In genomic region chr6:138485005-138485545, GRCh38 we compare ENCODE assay signal across 9 cellular contexts. TPM values are rescaled to one million over a fixed set of nuclear protein-coding genes. Genes with fewer than 3 reads are reported as not detected.
DNase-seq lines count a peak whose midpoint lies in the region; ATAC-seq, FAIRE-seq and TF ChIP-seq lines count a peak whose summit lies in the region.
"Had no signal": no experiment of that assay in that cellular context is flagged by ENCODE, and none has a peak within 500 bp of the region (broad histone marks: within the 10 kb centered on the region; RNA-seq: fewer than 3 reads in every experiment).

No MANE protein-coding gene starts in this region.

- no peak for TF ChIP-seq EP300 in K562 (IDR thresholded peaks at IDR 0.05; ENCODE audit: low read length)

- no peak for FAIRE-seq in K562 (lab: Jason Lieb, UNC)

- no peaks in the 10 kb centered on the region for H3K4me1 ChIP-seq in K562 (replicated peaks in 1 of 2; ENCODE audit: control insufficient read depth in 2 of 2, insufficient read depth in 2 of 2, low read length in 2 of 2)
- H3K4me1 ChIP-seq in iPS-18a (ENCODE audit: control insufficient read depth, low read depth, low read length): peaks cover 37% of the 10 kb centered on the region
- H3K4me1 ChIP-seq in smooth muscle cell (ENCODE audit: low read depth): peaks cover 27% of the 10 kb centered on the region

- no peak for TF ChIP-seq RAD21 in K562 (CRISPR knock-in tag; conservative IDR thresholded peaks at IDR 0.05 in 1 of 2, IDR thresholded peaks at IDR 0.05 in 1 of 2)

- no peaks in the 10 kb centered on the region for H3K36me3 ChIP-seq in K562 (ENCODE audit: control insufficient read depth, insufficient read depth, low read length)
- H3K36me3 ChIP-seq in iPS-18a (ENCODE audit: control insufficient read depth, low read depth, low read length): no peaks in the 10 kb centered on the region
- no peaks in the 10 kb centered on the region for H3K36me3 ChIP-seq in smooth muscle cell (ENCODE audit: low read depth)

- no peak overlapping the region for H3K27ac ChIP-seq in K562 (ENCODE audit: extremely low read depth, low read depth, low read length)
- H3K27ac ChIP-seq in iPS-18a (ENCODE audit: low read length): peak overlapping the region; percentile 72
- H3K27ac ChIP-seq in smooth muscle cell (ENCODE audit: low read depth): no peak overlapping the region

- no peak for TF ChIP-seq POLR2A in K562 (conservative IDR thresholded peaks at IDR 0.05)

- H3K4me2 ChIP-seq in K562 (ENCODE audit: insufficient read depth, low read length): no peak overlapping the region
- H3K4me2 ChIP-seq in smooth muscle cell: peak overlapping the region; percentile 7

- POLR2A ChIA-PET in K562 (lab: Yijun Ruan, JAX): no interaction called here

- DNase-seq in NCI-H1105 treated with DMSO at 0.1 percent for 48 hours (lab: John Stamatoyannopoulos, UW) (peak; percentile 78), K562 (ENCODE audit: extremely low read depth in 1 of 4, low spot score in 3 of 4) (no peak), smooth muscle cell (lab: John Stamatoyannopoulos, UW; ENCODE audit: unreplicated experiment) (no peak), NCI-H524 treated with DMSO at 0.1 percent for 48 hours (lab: John Stamatoyannopoulos, UW) (no peak)
- no peak for DNase-seq in effector CD4-positive, alpha-beta T cell
- DNase-seq in activated CD8-positive, alpha-beta memory T cell treated with anti-CD3 and anti-CD28 coated beads, Interleukin-2, amount 50 U/mL, for 4 hours: no peak
- DNase-seq: activated CD4-positive, alpha-beta T cell treated with anti-CD3 and anti-CD28 coated beads, Interleukin-2, amount 50 U/mL, for 1 hour had no signal

- H3K79me2 ChIP-seq in K562 (ENCODE audit: control insufficient read depth, insufficient read depth, low read length): no peaks in the 10 kb centered on the region
- H3K79me2 ChIP-seq in smooth muscle cell (ENCODE audit: low read depth): no peaks in the 10 kb centered on the region

- no peak overlapping the region for H3K4me3 ChIP-seq in K562
- H3K4me3 ChIP-seq in iPS-18a (ENCODE audit: low read length): peak overlapping the region; percentile 53
- peak overlapping the region; percentile 6 for H3K4me3 ChIP-seq in smooth muscle cell

- in situ Hi-C loops in K562 (cut with MboI): no loop called here

- no peak for TF ChIP-seq CTCF in K562 (IDR thresholded peaks at IDR 0.05 in 2 of 3, conservative IDR thresholded peaks at IDR 0.05 in 1 of 3; ENCODE audit: insufficient read depth in 2 of 3, low read depth in 1 of 3, low read length in 3 of 3)
- no peak for TF ChIP-seq CTCF in smooth muscle cell (IDR thresholded peaks at IDR 0.05; ENCODE audit: borderline replicate concordance, insufficient read depth, poor library complexity, severe bottlenecking)

- H4K20me1 ChIP-seq in K562 (replicated peaks; ENCODE audit: control insufficient read depth, insufficient read depth, low read length) (no peaks in the 10 kb centered on the region), smooth muscle cell (ENCODE audit: low read depth) (peaks cover 9% of the 10 kb centered on the region)

- BruUV-seq in K562 (replicated peaks; lab: Mats Ljungman, UMichigan): no TSS peak

- no peak overlapping the region for H2AFZ ChIP-seq in K562 (ENCODE audit: low read depth, low read length)
- no peak overlapping the region for H2AFZ ChIP-seq in smooth muscle cell (ENCODE audit: low read depth)

- intact Hi-C loops in K562 (cut with micrococcal nuclease): no loop called here

- H3K9me3 ChIP-seq in K562 (replicated peaks; ENCODE audit: control insufficient read depth, insufficient read depth, low read depth, low read length): no peaks in the 10 kb centered on the region
- H3K9me3 ChIP-seq in iPS-18a (ENCODE audit: control insufficient read depth, low read depth, low read length): no peaks in the 10 kb centered on the region
- no peaks in the 10 kb centered on the region for H3K9me3 ChIP-seq in smooth muscle cell (replicated peaks; ENCODE audit: low read depth)

- H3K27me3 ChIP-seq in K562 (ENCODE audit: control insufficient read depth in 2 of 2, insufficient read depth in 2 of 2, low read length in 2 of 2) (peaks cover 17 to 26% of the 10 kb centered on the region in 2 experiments; a peak in 4 of 5 replicates), iPS-18a (ENCODE audit: control insufficient read depth, insufficient read depth, low read length) (no peaks in the 10 kb centered on the region), smooth muscle cell (ENCODE audit: low read depth) (no peaks in the 10 kb centered on the region)

- WGBS in K562 (ENCODE audit: insufficient coverage, low coverage, missing lambda C conversion rate): under 1% methylated on average over 11 of the region's 11 CpGs
- 43% methylated on average over 11 of the region's 11 CpGs for WGBS in smooth muscle cell (ENCODE audit: low lambda C conversion rate)

- peaks cover 4% of the 10 kb centered on the region for H3F3A ChIP-seq in smooth muscle cell (ENCODE audit: low read depth)

- no peak overlapping the region for H3K9ac ChIP-seq in K562 (ENCODE audit: insufficient read depth in 1 of 2, low read depth in 2 of 2, low read length in 2 of 2)
- H3K9ac ChIP-seq in iPS-18a (ENCODE audit: low read length): peak overlapping the region; percentile 49
- H3K9ac ChIP-seq in smooth muscle cell (ENCODE audit: low read depth): no peak overlapping the region

- ATAC-seq in K562 (no peak), GM19467 (IDR thresholded peaks at IDR 0.05; ENCODE audit: unreplicated experiment) (no peak)

- CTCF ChIA-PET in K562 (lab: Yijun Ruan, JAX; ENCODE audit: low intra/inter-chr PET ratio): no interaction called here

- no peaks in the 10 kb centered on the region for H3K9me1 ChIP-seq in K562 (ENCODE audit: control insufficient read depth, insufficient read depth, low read length)

TF ChIP-seq in K562, 482 proteins besides CTCF, POLR2A, EP300 and RAD21:
- TF ChIP-seq ZNF316 (IDR thresholded peaks at IDR 0.05) (0 out of 2 replicates have a peak, but pooled peaks have one; percentile 21), MEF2D (tag; conservative IDR thresholded peaks at IDR 0.05; ENCODE audit: low read depth) (no peak)

RNA-seq across cellular contexts. Expression of gene NHSL1, which starts 14.2 kb away (rescaled TPM):
- total RNA-seq in K562 (2011; cell fraction: chromatin; rRNA removed; ENCODE audit: low replicate concordance): not detected in 2 replicates
- under 0.01 TPM in 1 of 2 replicates, not detected in the other for total RNA-seq in K562 (2011; cell fraction: nucleolus; rRNA removed)
- 0.07 TPM in 1 of 2 replicates, not detected in the other for total RNA-seq in K562 (2011; cell fraction: nucleoplasm; rRNA removed)
- not detected in 2 replicates for total RNA-seq in K562 (2014; rRNA removed)
- total RNA-seq in K562 (2014; rRNA removed; fragmentation: Illumina TruSeq; extraction: Trizol): not detected in 2 replicates
- total RNA-seq in K562 (2015; rRNA removed; fragmentation: Illumina TruSeq; extraction: Trizol): not detected in 2 replicates
- 0.20 and 0.25 TPM in 2 replicates for total RNA-seq in K562 (2021)
- polyA plus RNA-seq in K562 (2011; rRNA removed): 0.14 TPM in 1 of 2 replicates, not detected in the other
- 0.03 TPM in 1 of 2 replicates, not detected in the other for polyA plus RNA-seq in K562 (2011; cell fraction: cytosol; rRNA removed)
- 0.03 and 0.13 TPM in 2 replicates for polyA plus RNA-seq in K562 (2011; cell fraction: nucleus; rRNA removed)
- 0.03 and 0.53 TPM in 2 replicates for polyA plus RNA-seq in K562 (2012)
- 0.01 and 0.09 TPM in 2 replicates for polyA plus RNA-seq in K562 (2014; fragmentation: Illumina TruSeq; extraction: Trizol)
- polyA plus RNA-seq in K562 (2014; fragmentation: Nextera tagmentation; extraction: Ambion mirVana): not detected
- polyA plus RNA-seq in K562 (2014; rRNA removed): 0.01 TPM in 1 of 2 replicates, not detected in the other
- not detected in 2 replicates for polyA minus RNA-seq in K562 (2011; rRNA and poly(A)+ RNA removed)
- polyA minus RNA-seq in K562 (2011; cell fraction: cytosol; rRNA and poly(A)+ RNA removed): not detected in 2 replicates
- 0.11 TPM in 1 of 2 replicates, not detected in the other for polyA minus RNA-seq in K562 (2011; cell fraction: nucleus; rRNA and poly(A)+ RNA removed)
- 6.6 and 9.0 TPM in 2 replicates for total RNA-seq in smooth muscle cell
- 7.2 and 13.3 TPM in 2 replicates for polyA plus RNA-seq in smooth muscle cell
